18 cellular contexts compared by ENCODE assay signal in genomic region chr12:225012-225411, GRCh38. TPM values are rescaled to one million over a fixed set of nuclear protein-coding genes. Genes with fewer than 3 reads are reported as not detected.
"Had no signal": no experiment of that assay in that cellular context is flagged by ENCODE, and none has a peak within 500 bp of the region (broad histone marks: within the 10 kb centered on the region; RNA-seq: fewer than 3 reads in every experiment).

No MANE protein-coding gene starts in this region.

- H3K9me3 Mint-ChIP-seq: activated CD4-positive, alpha-beta T cell treated with anti-CD3 and anti-CD28 coated beads, Interleukin-2, amount 10 ng/mL, durations not matched to agents 24 days and 14 days; central memory CD8-positive, alpha-beta T cell; stimulated activated naive CD8-positive, alpha-beta T cell treated with anti-CD3 and anti-CD28 coated beads, Interleukin-15, amount 100 ng/mL, for 72 hours had no signal

- ATAC-seq: gastrocnemius medialis; left lung; psoas muscle; right cardiac atrium; stimulated activated naive CD8-positive, alpha-beta T cell treated with anti-CD3 and anti-CD28 coated beads, Interleukin-15, amount 100 ng/mL, for 72 hours had no signal

- H3K27ac Mint-ChIP-seq: activated CD4-positive, alpha-beta T cell treated with anti-CD3 and anti-CD28 coated beads, Interleukin-2, amount 10 ng/mL, durations not matched to agents 24 days and 14 days had no signal

- H3K27me3 Mint-ChIP-seq: activated CD4-positive, alpha-beta T cell treated with anti-CD3 and anti-CD28 coated beads, Interleukin-2, amount 10 ng/mL, durations not matched to agents 24 days and 14 days had no signal

- H3K4me1 Mint-ChIP-seq: activated CD4-positive, alpha-beta T cell treated with anti-CD3 and anti-CD28 coated beads, Interleukin-2, amount 10 ng/mL, durations not matched to agents 24 days and 14 days had no signal

- DNase-seq: activated CD4-positive, alpha-beta T cell treated with anti-CD3 and anti-CD28 coated beads, Interleukin-2, amount 10 ng/mL, durations not matched to agents 24 days and 14 days; activated naive CD4-positive, alpha-beta T cell treated with anti-CD3 and anti-CD28 coated beads, Interleukin-2, amount 50 U/mL, for 16 hours; aorta; brain microvascular endothelial cell; colonic mucosa; erythroblast; gastrocnemius medialis; kidney; left lung; mammary epithelial cell; psoas muscle; right cardiac atrium; stimulated activated naive CD8-positive, alpha-beta T cell treated with anti-CD3 and anti-CD28 coated beads, Interleukin-15, amount 100 ng/mL, for 72 hours; SW 1271; T-helper 2 cell; WERI-Rb-1 had no signal

- H3K4me3 Mint-ChIP-seq: activated CD4-positive, alpha-beta T cell treated with anti-CD3 and anti-CD28 coated beads, Interleukin-2, amount 10 ng/mL, durations not matched to agents 24 days and 14 days; central memory CD8-positive, alpha-beta T cell; stimulated activated naive CD8-positive, alpha-beta T cell treated with anti-CD3 and anti-CD28 coated beads, Interleukin-15, amount 100 ng/mL, for 72 hours had no signal

RNA-seq across cellular contexts. Expression of gene SLC6A12, which starts 11.1 kb away (rescaled TPM):
- total RNA-seq: activated CD4-positive, alpha-beta T cell treated with anti-CD3 and anti-CD28 coated beads, Interleukin-2, amount 10 ng/mL, durations not matched to agents 24 days and 14 days; osteocyte had no signal

RNA-seq across cellular contexts. Expression of gene SLC6A13, which starts 37.6 kb away (rescaled TPM):
- total RNA-seq: activated CD4-positive, alpha-beta T cell treated with anti-CD3 and anti-CD28 coated beads, Interleukin-2, amount 10 ng/mL, durations not matched to agents 24 days and 14 days; colonic mucosa had no signal
